In genomic region chr13:23161176-23161825, GRCh38 we compare ENCODE assay signal across 30 cellular contexts. TPM values are rescaled to one million over a fixed set of nuclear protein-coding genes. Genes with fewer than 3 reads are reported as not detected.
A peak's percentile ranks its signal among the peaks of the same experiment; 100 is the strongest.
DNase-seq lines count a peak whose midpoint lies in the region; ATAC-seq and TF ChIP-seq lines count a peak whose summit lies in the region.
"Had no signal": no experiment of that assay in that cellular context is flagged by ENCODE, and none has a peak within 500 bp of the region (broad histone marks: within the 10 kb centered on the region; RNA-seq: fewer than 3 reads in every experiment).

No MANE protein-coding gene starts in this region.

- H3K4me1 Mint-ChIP-seq in GM23338: peaks cover 4% of the 10 kb centered on the region
- H3K4me1 Mint-ChIP-seq in neural crest cell: peaks cover 10% of the 10 kb centered on the region
- H3K4me1 Mint-ChIP-seq in osteocyte (ENCODE audit: unreplicated experiment): peaks cover 12% of the 10 kb centered on the region
- peaks cover 16% of the 10 kb centered on the region for H3K4me1 Mint-ChIP-seq in stimulated activated naive CD8-positive, alpha-beta T cell treated with anti-CD3 and anti-CD28 coated beads, Interleukin-15, amount 100 ng/mL, for 72 hours

- H3K9me3 ChIP-seq in NT2/D1 (ENCODE audit: insufficient read depth, low read length) (peaks cover 4% of the 10 kb centered on the region; the same call in 1 of the 2 replicates), left ventricle myocardium inferior (replicated peaks) (no peaks in the 10 kb centered on the region)
- H3K9me3 ChIP-seq: gastrocnemius medialis, upper lobe of left lung had no signal

- 0 out of 3 replicates have a peak, but pooled peaks cover 1% of the 10 kb centered on the region for H3K9me3 Mint-ChIP-seq in GM23338
- H3K9me3 Mint-ChIP-seq in neural crest cell: peaks cover 3% of the 10 kb centered on the region
- H3K9me3 Mint-ChIP-seq in osteocyte (ENCODE audit: unreplicated experiment): no peaks in the 10 kb centered on the region
- H3K9me3 Mint-ChIP-seq in stimulated activated naive CD8-positive, alpha-beta T cell treated with anti-CD3 and anti-CD28 coated beads, Interleukin-15, amount 100 ng/mL, for 72 hours: no peaks in the 10 kb centered on the region
- H3K9me3 Mint-ChIP-seq: activated CD4-positive, alpha-beta memory T cell treated with anti-CD3 and anti-CD28 coated beads, Interleukin-2, amount 10 ng/mL, durations not matched to agents 7 days and 5 days; CD8-positive, alpha-beta T cell had no signal

- H3K27ac Mint-ChIP-seq in GM23338 (no peak overlapping the region), neural crest cell (ENCODE audit: unreplicated experiment) (no peak overlapping the region), osteocyte (ENCODE audit: unreplicated experiment) (no peak overlapping the region)
- no peak overlapping the region for H3K27ac Mint-ChIP-seq in stimulated activated naive CD8-positive, alpha-beta T cell treated with anti-CD3 and anti-CD28 coated beads, Interleukin-15, amount 100 ng/mL, for 72 hours
- H3K27ac Mint-ChIP-seq: activated CD4-positive, alpha-beta memory T cell treated with anti-CD3 and anti-CD28 coated beads, Interleukin-2, amount 10 ng/mL, durations not matched to agents 7 days and 5 days; CD8-positive, alpha-beta T cell had no signal

- peak overlapping the region; percentile 72 for H3K9ac ChIP-seq in NT2/D1 (ENCODE audit: insufficient read length, low read depth)

- TF ChIP-seq CTCF in GM23338 (conservative IDR thresholded peaks at IDR 0.05; ENCODE audit: low read depth in 2 of 2) (no peak), fibroblast of the aortic adventitia (IDR thresholded peaks at IDR 0.05; ENCODE audit: insufficient read depth, low read length) (no peak), neural crest cell (conservative IDR thresholded peaks at IDR 0.05) (no peak), left ventricle myocardium inferior (IDR thresholded peaks at IDR 0.05; ENCODE audit: borderline replicate concordance) (no peak), osteocyte (IDR thresholded peaks at IDR 0.05) (no peak)

- peaks cover 34% of the 10 kb centered on the region for H3K27me3 ChIP-seq in GM23338 (ENCODE audit: insufficient read depth)
- H3K27me3 ChIP-seq in NT2/D1 (ENCODE audit: insufficient read depth, insufficient read length): peaks cover 9% of the 10 kb centered on the region
- H3K27me3 ChIP-seq in left ventricle myocardium inferior (ENCODE audit: low read depth): peaks cover 17% of the 10 kb centered on the region

- intact Hi-C loops in left ventricle myocardium inferior (cut with micrococcal nuclease): no loop called here

- peak overlapping the region; percentile 100 for H2AFZ ChIP-seq in GM23338

- H3K27me3 Mint-ChIP-seq in GM23338 (ENCODE audit: insufficient read depth, low read depth, poor library complexity) (peaks cover 23% of the 10 kb centered on the region), neural crest cell (ENCODE audit: low read depth) (peaks cover 39% of the 10 kb centered on the region), osteocyte (ENCODE audit: unreplicated experiment) (peaks cover 14% of the 10 kb centered on the region)
- H3K27me3 Mint-ChIP-seq in stimulated activated naive CD8-positive, alpha-beta T cell treated with anti-CD3 and anti-CD28 coated beads, Interleukin-15, amount 100 ng/mL, for 72 hours: peaks cover 34% of the 10 kb centered on the region

- ATAC-seq in GM23338: no peak
- no peak for ATAC-seq in stimulated activated naive CD8-positive, alpha-beta T cell treated with anti-CD3 and anti-CD28 coated beads, Interleukin-15, amount 100 ng/mL, for 72 hours
- ATAC-seq: CD8-positive, alpha-beta T cell; HCT116; left colon; SK-N-SH treated with all-trans-retinoic acid at 6 μM for 48 hours had no signal

- H3K27ac ChIP-seq in GM23338 (ENCODE audit: low read depth) (no peak overlapping the region), left ventricle myocardium inferior (replicated peaks) (no peak overlapping the region)
- H3K27ac ChIP-seq: cardiac muscle cell, epithelial cell of prostate, gastrocnemius medialis had no signal

- H3K36me3 ChIP-seq in GM23338 (ENCODE audit: insufficient read depth): no peaks in the 10 kb centered on the region
- H3K36me3 ChIP-seq in NT2/D1 (ENCODE audit: insufficient read depth, insufficient read length, low read length): no peaks in the 10 kb centered on the region
- no peaks in the 10 kb centered on the region for H3K36me3 ChIP-seq in left ventricle myocardium inferior
- H3K36me3 ChIP-seq: cardiac muscle cell, gastrocnemius medialis, stomach, upper lobe of left lung had no signal

- H3K36me3 Mint-ChIP-seq in GM23338 (ENCODE audit: low read depth) (no peaks in the 10 kb centered on the region), neural crest cell (ENCODE audit: low read depth) (peaks cover 5% of the 10 kb centered on the region), osteocyte (ENCODE audit: unreplicated experiment) (no peaks in the 10 kb centered on the region)
- H3K36me3 Mint-ChIP-seq: CD8-positive, alpha-beta T cell had no signal

- H4K20me1 ChIP-seq in GM23338 (replicated peaks; ENCODE audit: insufficient read depth): 0 out of 2 replicates have a peak, but pooled peaks cover 8% of the 10 kb centered on the region

- DNase-seq in GM23338 (ENCODE audit: low spot score): no peak
- DNase-seq in NT2/D1 (ENCODE audit: low read depth, low spot score): no peak
- DNase-seq in fibroblast of the aortic adventitia (ENCODE audit: low read depth): peak; percentile 11
- no peak for DNase-seq in neural crest cell (ENCODE audit: low read depth, low spot score)
- no peak for DNase-seq in left ventricle myocardium inferior
- DNase-seq in osteocyte (ENCODE audit: extremely low spot score, unreplicated experiment): no peak
- DNase-seq in stimulated activated naive CD8-positive, alpha-beta T cell treated with anti-CD3 and anti-CD28 coated beads, Interleukin-15, amount 100 ng/mL, for 72 hours: no peak
- DNase-seq in HUDEP-2 (lab: John Stamatoyannopoulos, UW; ENCODE audit: unreplicated experiment in 76 of 76): no peak
- DNase-seq: activated CD4-positive, alpha-beta memory T cell treated with anti-CD3 and anti-CD28 coated beads, Interleukin-2, amount 10 ng/mL, durations not matched to agents 7 days and 5 days; activated naive CD4-positive, alpha-beta T cell treated with Interleukin-2 at 50 U/mL for 16 hours; activated T-cell treated with anti-CD3 and anti-CD28 coated beads, Interleukin-2, amount 50 U/mL, for 1 hour; amygdala; CD8-positive, alpha-beta T cell; gastrocnemius medialis; left colon; midbrain; NCI-H187 treated with DMSO at 0.1 percent for 48 hours; small intestine; stimulated activated CD4-positive, alpha-beta T cell treated with anti-CD3 and anti-CD28 coated beads, Interleukin-4, amount 100 ng/mL, for 24 hours; stomach; upper lobe of left lung had no signal

- H3K79me2 ChIP-seq in GM23338 (replicated peaks; ENCODE audit: insufficient read depth): no peaks in the 10 kb centered on the region

- peak overlapping the region; percentile 83 for H3K4me3 Mint-ChIP-seq in GM23338
- H3K4me3 Mint-ChIP-seq in neural crest cell: peak overlapping the region; percentile 81
- no peak overlapping the region for H3K4me3 Mint-ChIP-seq in osteocyte (ENCODE audit: unreplicated experiment)
- no peak overlapping the region for H3K4me3 Mint-ChIP-seq in stimulated activated naive CD8-positive, alpha-beta T cell treated with anti-CD3 and anti-CD28 coated beads, Interleukin-15, amount 100 ng/mL, for 72 hours
- H3K4me3 Mint-ChIP-seq: activated CD4-positive, alpha-beta memory T cell treated with anti-CD3 and anti-CD28 coated beads, Interleukin-2, amount 10 ng/mL, durations not matched to agents 7 days and 5 days; CD8-positive, alpha-beta T cell had no signal

- no peaks in the 10 kb centered on the region for H3K9me2 ChIP-seq in GM23338 (ENCODE audit: insufficient read depth)

- H3K4me3 ChIP-seq in GM23338 (peak overlapping the region; percentile 93), NT2/D1 (ENCODE audit: insufficient read length, low read depth) (peak overlapping the region; percentile 63), fibroblast of the aortic adventitia (ENCODE audit: low read depth, low read length) (no peak overlapping the region), left ventricle myocardium inferior (no peak overlapping the region)

- no peaks in the 10 kb centered on the region for H3F3A ChIP-seq in GM23338 (replicated peaks; ENCODE audit: low read depth)

- peak overlapping the region; percentile 92 for H3K4me2 ChIP-seq in GM23338

- peaks cover 8% of the 10 kb centered on the region; the same call in 1 of the 2 replicates for H3K4me1 ChIP-seq in GM23338 (ENCODE audit: insufficient read depth)
- no peaks in the 10 kb centered on the region for H3K4me1 ChIP-seq in NT2/D1 (ENCODE audit: insufficient read depth, insufficient read length)
- H3K4me1 ChIP-seq in left ventricle myocardium inferior: peaks cover 12% of the 10 kb centered on the region

TF ChIP-seq in GM23338, 12 proteins besides CTCF, POLR2A, EP300 and RAD21 (continues in another document):
- TF ChIP-seq STAT1 (IDR thresholded peaks at IDR 0.05; ENCODE audit: unreplicated experiment): no peak
- no peak for TF ChIP-seq NANOG (IDR thresholded peaks at IDR 0.05; ENCODE audit: borderline replicate concordance)
- TF ChIP-seq POLR2AphosphoS5 (IDR thresholded peaks at IDR 0.05; ENCODE audit: low read depth): no peak

RNA-seq across cellular contexts. Expression of gene SGCG, which starts 19.5 kb away (rescaled TPM):
- not detected in 2 replicates for total RNA-seq in GM23338 (2014; rRNA removed; shearing (Covaris generic))
- not detected in 2 replicates for polyA plus RNA-seq in GM23338 (2016; fragmentation: Nextera tagmentation; extraction: Ambion mirVana)
- 2.1 and 15.4 TPM in 2 replicates for total RNA-seq in fibroblast of the aortic adventitia (ENCODE audit: low replicate concordance)
- not detected in 2 replicates for total RNA-seq in neural crest cell
- 102 TPM for total RNA-seq in left ventricle myocardium inferior
- total RNA-seq in osteocyte: 0.29 and 0.70 TPM in 2 replicates
- total RNA-seq: activated CD4-positive, alpha-beta memory T cell treated with anti-CD3 and anti-CD28 coated beads, Interleukin-2, amount 10 ng/mL, durations not matched to agents 7 days and 5 days; CD8-positive, alpha-beta T cell; dermis microvascular lymphatic vessel endothelial cell; HT1080; M059J; RPMI7951 had no signal
- polyA plus RNA-seq: cardiac muscle cell, neural cell had no signal

Comparison
In these comparisons a context has a peak if more than half of its experiments do, and no peak if none do; other contexts are left out.
1. H3K4me3 ChIP-seq: peak in GM23338 (single experiment) and NT2/D1 (single experiment); none in fibroblast of the aortic adventitia (single experiment) and left ventricle myocardium inferior (single experiment).
2. H3K4me3 Mint-ChIP-seq: peak in GM23338 (single experiment) and neural crest cell (single experiment); none in osteocyte (single experiment) and stimulated activated naive CD8-positive, alpha-beta T cell treated with anti-CD3 and anti-CD28 coated beads, Interleukin-15, amount 100 ng/mL, for 72 hours (0 of 2).